In the genomic region with DNA sequence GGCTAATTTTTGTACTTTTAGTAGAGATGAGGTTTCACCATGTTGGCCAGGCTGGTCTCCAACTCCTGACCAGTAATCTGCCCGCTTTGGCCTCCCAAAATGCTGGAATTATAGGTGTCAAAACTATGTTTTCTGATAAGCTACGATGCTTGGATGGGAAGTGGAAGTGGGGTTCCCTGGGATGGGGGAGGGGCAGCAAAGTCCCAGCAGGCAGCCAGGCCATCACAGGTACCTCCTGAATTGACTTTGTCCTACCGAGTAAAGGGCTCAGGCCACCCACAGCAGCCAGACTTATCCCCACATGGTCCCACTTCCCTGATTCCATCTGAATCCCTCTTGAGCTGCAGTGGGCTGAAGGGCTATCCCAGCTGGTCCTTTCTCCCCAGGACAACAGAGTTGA, we compare ENCODE assay signal across 16 cellular contexts. TPM values are rescaled to one million over a fixed set of nuclear protein-coding genes. Genes with fewer than 3 reads are reported as not detected.
DNase-seq lines count a peak whose midpoint lies in the region; ATAC-seq and TF ChIP-seq lines count a peak whose summit lies in the region.
"Had no signal": no experiment of that assay in that cellular context is flagged by ENCODE, and none has a peak within 500 bp of the region (broad histone marks: within the 10 kb centered on the region; RNA-seq: fewer than 3 reads in every experiment).

No MANE protein-coding gene starts in this region.

- 86% methylated on average over 3 of the region's 3 CpGs for WGBS in hepatocyte (ENCODE audit: low lambda C conversion rate, missing lambda C conversion rate)
- 70 to 88% (median 81%) methylated on average over 3 of the region's 3 CpGs for WGBS in stomach, 5 donors

- ATAC-seq in activated CD4-positive, CD25-positive, alpha-beta regulatory T cell treated with anti-CD3 and anti-CD28 coated beads, Interleukin-2, amount 50 U/mL, for 24 hours: no peak
- no peak for ATAC-seq in HG02852 (IDR thresholded peaks at IDR 0.05; ENCODE audit: unreplicated experiment)
- ATAC-seq in GM21390 (IDR thresholded peaks at IDR 0.05; ENCODE audit: unreplicated experiment): no peak
- ATAC-seq: foreskin keratinocyte had no signal

- H3K4me1 ChIP-seq in hepatocyte (ENCODE audit: insufficient read depth) (peaks cover 25% of the 10 kb centered on the region), stomach (peaks cover 47 to 80% (median 56%) of the 10 kb centered on the region in 4 donors)

- H3K9me2 ChIP-seq in hepatocyte (replicated peaks; ENCODE audit: insufficient read depth): no peaks in the 10 kb centered on the region

- no peak for TF ChIP-seq POLR2A in stomach (IDR thresholded peaks at IDR 0.05)

- peak; percentile 0 for DNase-seq in activated CD4-positive, CD25-positive, alpha-beta regulatory T cell treated with anti-CD3 and anti-CD28 coated beads, Interleukin-2, amount 50 U/mL, for 72 hours
- peak; percentile 12 for DNase-seq in HuH-7 (ENCODE audit: low spot score)
- no peak for DNase-seq in hepatocyte (ENCODE audit: low spot score)
- no peak for DNase-seq in stomach
- DNase-seq in activated CD4-positive, alpha-beta T cell treated with anti-CD3 and anti-CD28 coated beads for 1 hour: no peak
- DNase-seq: activated naive CD4-positive, alpha-beta T cell treated with anti-CD3 and anti-CD28 coated beads, Interleukin-2, amount 50 U/mL, for 16 hours; DMS153; foreskin keratinocyte; NCI-H1105; NCI-H2107; NCI-H526 treated with DMSO at 0.1 percent for 48 hours; PC-9 had no signal

- no peak for TF ChIP-seq EP300 in stomach (IDR thresholded peaks at IDR 0.05)

- peaks cover 15% of the 10 kb centered on the region for H3K79me2 ChIP-seq in hepatocyte

- no peak overlapping the region for H3K4me3 ChIP-seq in hepatocyte
- no peak overlapping the region for H3K4me3 ChIP-seq in stomach
- H3K4me3 ChIP-seq: PC-9 had no signal

- H2AFZ ChIP-seq in hepatocyte: no peak overlapping the region
- H2AFZ ChIP-seq: PC-9 had no signal

- no peaks in the 10 kb centered on the region for H3K36me3 ChIP-seq in hepatocyte (replicated peaks; ENCODE audit: insufficient read depth, low read depth)
- H3K36me3 ChIP-seq in stomach: peaks cover 18 to 54% (median 44%) of the 10 kb centered on the region in 4 donors

- no peaks in the 10 kb centered on the region for H3K9me3 ChIP-seq in hepatocyte (ENCODE audit: low read depth)
- H3K9me3 ChIP-seq in stomach: no peaks in the 10 kb centered on the region

- H3K27me3 ChIP-seq in hepatocyte (no peaks in the 10 kb centered on the region), stomach (peaks cover 0 to 6% (median 2%) of the 10 kb centered on the region in 3 donors)
- H3K27me3 ChIP-seq: foreskin keratinocyte had no signal

- H3K27ac ChIP-seq in hepatocyte: peak overlapping the region; percentile 98
- peak overlapping the region in 4 of 5 donors; percentile 99 to 100 (median 100) for H3K27ac ChIP-seq in stomach
- H3K27ac ChIP-seq: foreskin keratinocyte had no signal

- H3K4me2 ChIP-seq in hepatocyte: no peak overlapping the region
- H3K4me2 ChIP-seq: PC-9 had no signal

- intact Hi-C loops in stomach (cut with DNase I; ENCODE audit: low total_unique reads): no loop called here

- TF ChIP-seq CTCF in hepatocyte (IDR thresholded peaks at IDR 0.05; ENCODE audit: poor library complexity): no peak
- no peak for TF ChIP-seq CTCF in stomach (IDR thresholded peaks at IDR 0.05)

- peaks cover 16% of the 10 kb centered on the region for H4K20me1 ChIP-seq in hepatocyte (ENCODE audit: insufficient read depth, poor library complexity, severe bottlenecking)

RNA-seq across cellular contexts. Expression of a gene that starts 6.9 kb away (rescaled TPM):
- total RNA-seq in hepatocyte (1,071 and 1,519 TPM in 2 replicates), stomach (1,000 to 10,000 TPM in 4 of 5 donors, 100 to 1,000 TPM in 1; 703 to 2,177 (median 1,757) TPM)
- polyA plus RNA-seq in hepatocyte (8,379 and 8,694 TPM in 2 replicates), stomach (1,000 to 10,000 TPM; 4,996 to 8,523 (median 5,775) TPM)

RNA-seq across cellular contexts. Expression of a gene that starts 10.4 kb away (rescaled TPM):
- 3.5 and 4.7 TPM in 2 replicates for total RNA-seq in hepatocyte
- polyA plus RNA-seq in hepatocyte: 5.7 and 6.9 TPM in 2 replicates
- 10 to 100 TPM in 2 of 5 donors, 1 to 10 TPM in 2, not detected in 1; 1.2 to 27.4 (median 6.6) TPM for total RNA-seq in stomach
- polyA plus RNA-seq in stomach: 1 to 10 TPM; 3.4 to 3.8 (median 3.7) TPM
- total RNA-seq: HT1080 had no signal

RNA-seq across cellular contexts. Expression of a gene that starts 43.2 kb away (rescaled TPM):
- 9.1 and 10.8 TPM in 2 replicates for total RNA-seq in hepatocyte
- polyA plus RNA-seq in hepatocyte: 15.4 and 18.6 TPM in 2 replicates
- total RNA-seq in stomach: 10 to 100 TPM in 2 of 5 donors, 1 to 10 TPM in 1, under 1 TPM in 1, not detected in 1; 0.58 to 12.8 (median 7.1) TPM
- 10 to 100 TPM in 2 of 3 donors, 1 to 10 TPM in 1; 5.3 to 13.3 (median 11.6) TPM for polyA plus RNA-seq in stomach

Comparison
In these comparisons a context has a peak if more than half of its experiments do, and no peak if none do; other contexts are left out.
1. DNase-seq: peak in activated CD4-positive, CD25-positive, alpha-beta regulatory T cell treated with anti-CD3 and anti-CD28 coated beads, Interleukin-2, amount 50 U/mL, for 72 hours (single experiment) and HuH-7 (single experiment); none in hepatocyte (single experiment), stomach (single experiment) and activated CD4-positive, alpha-beta T cell treated with anti-CD3 and anti-CD28 coated beads for 1 hour (single experiment).